In the genomic region with DNA sequence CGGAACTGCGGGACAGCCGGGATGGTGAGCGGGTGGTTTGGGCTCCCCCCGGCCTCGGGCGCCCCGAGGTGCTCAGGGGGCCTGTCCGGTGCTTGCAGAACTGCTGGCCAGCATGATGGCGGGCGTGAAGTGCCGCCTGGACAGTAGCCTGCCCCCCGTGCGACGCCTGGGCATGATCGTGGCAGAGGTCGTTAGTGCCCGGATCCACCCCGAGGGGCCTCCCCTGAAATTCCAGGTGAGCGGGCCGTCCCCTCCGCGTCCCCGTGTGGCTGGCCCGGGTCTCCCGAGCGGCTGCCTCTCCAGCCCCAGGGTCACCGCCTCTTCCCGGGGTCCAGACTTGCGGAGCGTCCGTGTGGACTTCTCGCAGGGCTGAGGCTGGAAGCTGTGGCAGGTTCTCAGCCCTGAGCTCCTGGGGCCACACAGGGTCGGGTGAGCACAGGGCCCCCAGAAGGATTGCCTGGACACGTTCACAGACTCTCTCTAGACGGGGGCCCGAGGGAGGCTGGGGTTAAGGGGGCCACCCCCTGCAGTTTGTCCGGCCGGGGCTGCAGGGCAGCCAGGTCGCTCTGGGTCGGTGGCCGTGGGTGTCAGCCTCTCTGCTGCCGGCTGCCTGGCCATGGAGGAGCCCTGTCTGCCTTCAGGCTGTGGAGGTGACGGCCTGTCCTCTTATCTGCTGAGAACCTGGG, we compare ENCODE assay signal across 1 cellular context.
TF ChIP-seq lines count a peak whose summit lies in the region.

No MANE protein-coding gene starts in this region.

TF ChIP-seq in K562, 482 proteins besides CTCF, POLR2A, EP300 and RAD21:
- TF ChIP-seq TARDBP (IDR thresholded peaks at IDR 0.05) (no peak), CHCHD3 (CRISPR knock-in tag; IDR thresholded peaks at IDR 0.05) (no peak), RBFOX2 (IDR thresholded peaks at IDR 0.05; ENCODE audit: low read depth, low read length) (peak; percentile 31)
- TF ChIP-seq, protein P1, sequence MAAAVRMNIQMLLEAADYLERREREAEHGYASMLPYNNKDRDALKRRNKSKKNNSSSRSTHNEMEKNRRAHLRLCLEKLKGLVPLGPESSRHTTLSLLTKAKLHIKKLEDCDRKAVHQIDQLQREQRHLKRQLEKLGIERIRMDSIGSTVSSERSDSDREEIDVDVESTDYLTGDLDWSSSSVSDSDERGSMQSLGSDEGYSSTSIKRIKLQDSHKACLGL (CRISPR knock-in tag; IDR thresholded peaks at IDR 0.05; ENCODE audit: borderline replicate concordance, poor library complexity, severe bottlenecking), result no peak
TF ChIP-seq in K562: peak in this region for 1.
